ENCODE assay signal across 1 cellular context in the genomic region with DNA sequence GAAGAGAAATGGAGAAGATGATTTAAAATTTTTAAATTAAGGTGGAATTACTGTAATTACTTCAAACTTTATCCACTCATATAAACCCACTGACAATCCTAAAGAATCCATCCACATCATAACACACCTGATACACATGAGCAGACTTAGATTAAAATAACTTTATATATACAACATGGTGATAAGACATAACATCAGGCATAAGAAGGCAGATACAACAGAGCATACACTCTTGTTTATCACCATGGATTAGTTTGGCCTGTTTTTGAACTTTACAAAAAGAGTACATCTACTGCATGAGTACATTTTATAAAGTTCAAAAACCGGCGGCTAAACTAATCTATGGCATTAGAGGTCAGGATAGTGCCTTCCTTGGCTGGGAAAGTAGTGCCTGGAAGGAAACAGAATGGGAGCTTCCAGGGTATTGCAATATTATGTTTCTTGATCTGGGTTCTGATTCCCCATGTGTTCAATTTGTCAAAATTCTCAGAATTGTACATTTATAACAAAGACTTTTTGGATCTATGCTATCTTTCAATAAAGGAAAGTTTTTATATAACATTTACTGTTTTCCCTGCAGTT.
TF ChIP-seq lines count a peak whose summit lies in the region.

No MANE protein-coding gene starts in this region.

TF ChIP-seq in HepG2, 621 proteins besides CTCF, POLR2A, EP300 and RAD21:
- TF ChIP-seq RNF219 (CRISPR knock-in tag; IDR thresholded peaks at IDR 0.05) (no peak), ZNF709 (CRISPR knock-in tag; IDR thresholded peaks at IDR 0.05) (no peak), ARID2 (CRISPR knock-in tag; IDR thresholded peaks at IDR 0.05; ENCODE audit: borderline replicate concordance) (no peak), ZBTB20 (CRISPR knock-in tag; IDR thresholded peaks at IDR 0.05; ENCODE audit: borderline replicate concordance, low read depth) (no peak), NFYC (CRISPR knock-in tag; IDR thresholded peaks at IDR 0.05) (no peak), XRCC5 (optimal IDR thresholded peaks at IDR 0.05; ENCODE audit: low read length) (no peak), SPEN (CRISPR knock-in tag; IDR thresholded peaks at IDR 0.05; ENCODE audit: low read depth) (no peak), CBX5 (CRISPR knock-in tag; IDR thresholded peaks at IDR 0.05; ENCODE audit: borderline replicate concordance) (no peak), SRSF1 (optimal IDR thresholded peaks at IDR 0.05; ENCODE audit: low read depth, low read length) (no peak), PHB2 (IDR thresholded peaks at IDR 0.05; ENCODE audit: partially characterized antibody) (no peak), SIX1 (CRISPR knock-in tag; IDR thresholded peaks at IDR 0.05; ENCODE audit: borderline replicate concordance) (no peak), ZKSCAN5 (CRISPR knock-in tag; IDR thresholded peaks at IDR 0.05) (no peak), FOXP4 (CRISPR knock-in tag; IDR thresholded peaks at IDR 0.05) (no peak), ZNF264 (CRISPR knock-in tag; IDR thresholded peaks at IDR 0.05) (no peak), ZSCAN12 (CRISPR knock-in tag; IDR thresholded peaks at IDR 0.05) (no peak), PITX1 (CRISPR knock-in tag; IDR thresholded peaks at IDR 0.05) (no peak)
- TF ChIP-seq, protein P1, sequence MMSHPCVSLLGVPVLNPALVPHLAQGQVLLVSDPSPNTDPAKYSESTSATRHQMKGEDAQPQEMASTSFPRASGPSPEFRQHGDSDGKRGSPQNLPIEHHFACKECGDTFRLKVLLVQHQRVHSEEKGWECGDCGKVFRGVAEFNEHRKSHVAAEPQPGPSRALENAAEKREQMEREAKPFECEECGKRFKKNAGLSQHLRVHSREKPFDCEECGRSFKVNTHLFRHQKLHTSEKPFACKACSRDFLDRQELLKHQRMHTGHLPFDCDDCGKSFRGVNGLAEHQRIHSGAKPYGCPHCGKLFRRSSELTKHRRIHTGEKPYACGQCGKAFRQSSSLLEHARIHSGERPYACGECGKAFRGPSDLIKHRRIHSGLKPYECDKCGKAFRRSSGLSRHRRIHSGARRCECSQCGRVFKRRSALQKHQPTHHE (CRISPR knock-in tag; IDR thresholded peaks at IDR 0.05; ENCODE audit: borderline replicate concordance) = no peak
- TF ChIP-seq, protein P2, sequence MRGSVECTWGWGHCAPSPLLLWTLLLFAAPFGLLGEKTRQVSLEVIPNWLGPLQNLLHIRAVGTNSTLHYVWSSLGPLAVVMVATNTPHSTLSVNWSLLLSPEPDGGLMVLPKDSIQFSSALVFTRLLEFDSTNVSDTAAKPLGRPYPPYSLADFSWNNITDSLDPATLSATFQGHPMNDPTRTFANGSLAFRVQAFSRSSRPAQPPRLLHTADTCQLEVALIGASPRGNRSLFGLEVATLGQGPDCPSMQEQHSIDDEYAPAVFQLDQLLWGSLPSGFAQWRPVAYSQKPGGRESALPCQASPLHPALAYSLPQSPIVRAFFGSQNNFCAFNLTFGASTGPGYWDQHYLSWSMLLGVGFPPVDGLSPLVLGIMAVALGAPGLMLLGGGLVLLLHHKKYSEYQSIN (CRISPR knock-in tag; IDR thresholded peaks at IDR 0.05; ENCODE audit: borderline replicate concordance) = no peak
